23 cellular contexts compared by ENCODE assay signal in the genomic region with DNA sequence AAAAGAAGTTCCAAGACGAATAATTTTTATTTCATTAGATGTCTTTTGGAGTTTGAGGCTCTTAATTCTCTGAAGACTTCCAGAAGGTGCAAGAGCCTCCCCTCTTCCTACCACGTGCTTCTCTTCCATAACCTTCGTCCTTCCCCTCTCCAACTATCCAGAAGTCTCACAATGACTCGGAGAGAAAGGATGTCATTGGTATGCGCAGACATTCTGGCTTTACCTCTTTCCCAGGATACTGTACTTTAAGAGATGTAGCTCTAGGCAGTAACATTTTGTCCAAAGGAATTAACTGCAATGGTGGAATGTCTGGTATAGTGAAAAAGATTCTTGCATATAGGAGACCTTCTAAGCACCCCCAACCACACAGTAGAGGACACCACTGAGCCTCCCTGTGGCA.
DNase-seq lines count a peak whose midpoint lies in the region; TF ChIP-seq lines count a peak whose summit lies in the region.
"Had no signal": no experiment of that assay in that cellular context is flagged by ENCODE, and none has a peak within 500 bp of the region (broad histone marks: within the 10 kb centered on the region; RNA-seq: fewer than 3 reads in every experiment).

No MANE protein-coding gene starts in this region.

- no peaks in the 10 kb centered on the region for H3K9me3 ChIP-seq in skeletal muscle satellite cell (replicated peaks; ENCODE audit: low read length)

- intact Hi-C loops in posterior vena cava (cut with DNase I) = loop anchor here in 1 of 2 donors (5.0 kb wide), 1 partner anchor 1010 kb away; no protein-coding TSS in a partner anchor

- peak; percentile 82 for DNase-seq in HCEC 1CT
- DNase-seq in RPMI7951 (ENCODE audit: low read depth) = peak; percentile 70
- DNase-seq in fibroblast of pulmonary artery (ENCODE audit: low read depth) = peak; percentile 29
- DNase-seq in activated CD4-positive, alpha-beta T cell treated with anti-CD3 and anti-CD28 coated beads for 48 hours = no peak
- no peak for DNase-seq in NCI-H1694 treated with DMSO at 0.1 percent for 48 hours (lab: John Stamatoyannopoulos, UW)
- no peak for DNase-seq in posterior vena cava (ENCODE audit: low spot score)
- DNase-seq: activated CD4-positive, alpha-beta T cell treated with anti-CD3 and anti-CD28 coated beads for 1 hour; activated naive CD4-positive, alpha-beta T cell treated with anti-CD3 and anti-CD28 coated beads for 36 hours; activated T-cell treated with anti-CD3 and anti-CD28 coated beads, Interleukin-2, amount 50 U/mL, for 48 hours; amygdala; BE2C; central memory CD4-positive, alpha-beta T cell; DMS79 treated with DMSO at 0.1 percent for 48 hours; MM.1S; NCI-H1436 treated with DMSO at 0.1 percent for 48 hours; NCI-H2171; NCI-H526; nucleus accumbens; spleen; stimulated activated CD4-positive, alpha-beta T cell treated with anti-CD3 and anti-CD28 coated beads, Interleukin-4, amount 100 ng/mL, for 1 hour; stimulated activated naive CD8-positive, alpha-beta T cell treated with anti-CD3 and anti-CD28 coated beads, Interleukin-15, Interleukin-2, amounts not matched to agents 100 U/mL and 50 U/mL, for 24 hours; T1000 had no signal

- no peaks in the 10 kb centered on the region for H3K36me3 ChIP-seq in skeletal muscle satellite cell (ENCODE audit: insufficient read depth, low read length)
- H3K36me3 ChIP-seq: BE2C, spleen had no signal

- no peak overlapping the region for H3K4me3 ChIP-seq in fibroblast of pulmonary artery (replicated peaks; ENCODE audit: low read depth, low read length)
- peak overlapping the region; percentile 40 for H3K4me3 ChIP-seq in skeletal muscle satellite cell (ENCODE audit: low read length)
- H3K4me3 ChIP-seq: spleen had no signal

- H3K9ac ChIP-seq in skeletal muscle satellite cell (ENCODE audit: low read depth, low read length) = peak overlapping the region; percentile 68

- no peak for TF ChIP-seq CTCF in fibroblast of pulmonary artery (IDR thresholded peaks at IDR 0.05; ENCODE audit: low read length, missing control alignments)

- H3K4me1 ChIP-seq in skeletal muscle satellite cell (ENCODE audit: control insufficient read depth, insufficient read depth, low read length) = peaks cover 44% of the 10 kb centered on the region
- H3K4me1 ChIP-seq: BE2C, spleen had no signal

- no peaks in the 10 kb centered on the region for H3K27me3 ChIP-seq in skeletal muscle satellite cell (ENCODE audit: control insufficient read depth, insufficient read depth, low read length)
- H3K27me3 ChIP-seq: BE2C, spleen had no signal

- H3K4me2 ChIP-seq in skeletal muscle satellite cell (ENCODE audit: low read length) = peak overlapping the region; percentile 71

Comparison
In these comparisons a context has a peak if more than half of its experiments do, and no peak if none do; other contexts are left out.
1. DNase-seq: peak in HCEC 1CT (single experiment), RPMI7951 (single experiment) and fibroblast of pulmonary artery (single experiment); none in activated CD4-positive, alpha-beta T cell treated with anti-CD3 and anti-CD28 coated beads for 48 hours (single experiment), NCI-H1694 treated with DMSO at 0.1 percent for 48 hours (single experiment) and posterior vena cava (single experiment).